In the genomic region with DNA sequence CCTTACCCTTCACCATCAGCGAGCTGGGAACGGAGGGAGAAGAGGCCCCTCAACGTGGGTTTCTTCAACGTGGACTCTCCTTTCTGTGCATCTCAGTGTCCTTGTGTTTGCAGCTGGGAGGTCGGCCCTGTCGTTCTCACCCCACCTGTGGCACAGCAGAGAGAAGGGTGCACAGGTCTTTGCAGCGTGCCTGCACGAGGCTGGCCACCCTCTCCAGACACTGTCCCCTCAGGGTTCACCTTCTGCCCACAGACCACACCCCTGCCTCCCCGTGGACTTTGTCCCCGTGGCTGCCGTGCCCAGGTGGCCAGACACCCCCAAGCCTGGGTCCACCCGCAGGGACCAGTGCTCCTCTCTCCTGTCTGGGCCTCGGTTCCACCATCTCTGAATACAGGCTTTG, we compare ENCODE assay signal across 21 cellular contexts. TPM values are rescaled to one million over a fixed set of nuclear protein-coding genes. Genes with fewer than 3 reads are reported as not detected.
A peak's percentile ranks its signal among the peaks of the same experiment; 100 is the strongest.
DNase-seq lines count a peak whose midpoint lies in the region; ATAC-seq and TF ChIP-seq lines count a peak whose summit lies in the region.
"Had no signal": no experiment of that assay in that cellular context is flagged by ENCODE, and none has a peak within 500 bp of the region (broad histone marks: within the 10 kb centered on the region; RNA-seq: fewer than 3 reads in every experiment).

No MANE protein-coding gene starts in this region.

- H3K27ac ChIP-seq in osteoblast (ENCODE audit: low read depth, low read length): no peak overlapping the region
- peak overlapping the region; percentile 62 for H3K27ac ChIP-seq in urinary bladder (ENCODE audit: low read depth)
- no peak overlapping the region for H3K27ac ChIP-seq in mesenchymal stem cell (ENCODE audit: low read length, poor library complexity, severe bottlenecking)

- H2BK12ac ChIP-seq in mesenchymal stem cell (ENCODE audit: low read length in 2 of 2): no peak overlapping the region

- H3K4me3 ChIP-seq in osteoblast (ENCODE audit: insufficient read depth, low read length) (no peak overlapping the region), urinary bladder (ENCODE audit: low read depth, low read length) (no peak overlapping the region), mesenchymal stem cell (ENCODE audit: insufficient read depth in 1 of 2, low read depth in 1 of 2, low read length in 2 of 2) (no peak overlapping the region)
- H3K4me3 ChIP-seq: tibial nerve had no signal

- no peak for TF ChIP-seq CTCF in osteoblast (IDR thresholded peaks at IDR 0.05; ENCODE audit: extremely low read depth, low read depth, low read length)

- H3K14ac ChIP-seq in mesenchymal stem cell (ENCODE audit: low read length in 2 of 2): no peak overlapping the region

- H3K27me3 ChIP-seq in osteoblast (ENCODE audit: insufficient read depth, low read length) (no peaks in the 10 kb centered on the region), mesenchymal stem cell (ENCODE audit: control insufficient read depth in 1 of 2, insufficient read depth in 1 of 2, low read length in 2 of 2) (no peaks in the 10 kb centered on the region)
- H3K27me3 ChIP-seq: tibial nerve had no signal

- H3K79me2 ChIP-seq in osteoblast (ENCODE audit: insufficient read depth, low read length): no peaks in the 10 kb centered on the region

- H3K36me3 ChIP-seq in osteoblast (ENCODE audit: insufficient read depth, low read length): no peaks in the 10 kb centered on the region
- peaks cover 1% of the 10 kb centered on the region for H3K36me3 ChIP-seq in urinary bladder (ENCODE audit: insufficient read depth)
- H3K36me3 ChIP-seq in mesenchymal stem cell (ENCODE audit: control insufficient read depth in 1 of 2, insufficient read depth in 2 of 2, low read depth in 1 of 2, low read length in 2 of 2): peaks cover 6 to 38% of the 10 kb centered on the region in 2 experiments

- no peak overlapping the region for H4K8ac ChIP-seq in mesenchymal stem cell (ENCODE audit: low read length)

- H2AFZ ChIP-seq in osteoblast (ENCODE audit: low read length): no peak overlapping the region
- H2AFZ ChIP-seq in mesenchymal stem cell (ENCODE audit: low read depth, low read length): no peak overlapping the region

- ATAC-seq in Right ventricle myocardium superior (ENCODE audit: poor library complexity): no peak
- ATAC-seq: activated CD8-positive, alpha-beta memory T cell treated with anti-CD3 and anti-CD28 coated beads, Interleukin-2, amount 10 ng/mL, durations not matched to agents 7 days and 5 days; activated naive CD4-positive, alpha-beta T cell treated with anti-CD3 and anti-CD28 coated beads, Interleukin-2, amount 50 U/mL, for 72 hours had no signal

- H2BK120ac ChIP-seq in mesenchymal stem cell (ENCODE audit: low read depth, low read length): no peak overlapping the region

- H3K4me1 ChIP-seq in osteoblast (ENCODE audit: insufficient read depth, low read length) (no peaks in the 10 kb centered on the region), urinary bladder (ENCODE audit: insufficient read depth) (no peaks in the 10 kb centered on the region), mesenchymal stem cell (ENCODE audit: control insufficient read depth, insufficient read depth, low read depth, low read length) (peaks cover 3% of the 10 kb centered on the region)
- H3K4me1 ChIP-seq: Caco-2, tibial nerve had no signal

- H2BK15ac ChIP-seq in mesenchymal stem cell (ENCODE audit: low read depth, poor library complexity, severe bottlenecking): no peak overlapping the region

- H3K4me2 ChIP-seq in osteoblast (ENCODE audit: insufficient read depth, low read length) (no peak overlapping the region), mesenchymal stem cell (ENCODE audit: low read length, poor library complexity, severe bottlenecking) (no peak overlapping the region)

- H3K9me3 ChIP-seq in osteoblast (ENCODE audit: low read depth, low read length) (no peaks in the 10 kb centered on the region), mesenchymal stem cell (ENCODE audit: control insufficient read depth, low read length) (no peaks in the 10 kb centered on the region)
- H3K9me3 ChIP-seq: Caco-2, tibial nerve had no signal

- H4K20me1 ChIP-seq in osteoblast (ENCODE audit: insufficient read depth, low read length): no peaks in the 10 kb centered on the region

- WGBS in urinary bladder: 77% methylated on average over 13 of the region's 13 CpGs
- 93% methylated on average over 13 of the region's 13 CpGs for WGBS in mesenchymal stem cell

- intact Hi-C loops in Right ventricle myocardium superior (cut with DNase I): no loop called here
- intact Hi-C loops in cardiac septum (cut with DNase I): no loop called here

- no peak overlapping the region for H3K23ac ChIP-seq in mesenchymal stem cell (ENCODE audit: low read length in 2 of 2)

- no peak overlapping the region for H3K4ac ChIP-seq in mesenchymal stem cell (ENCODE audit: low read depth in 1 of 2, low read length in 2 of 2)

- H2BK5ac ChIP-seq in mesenchymal stem cell (ENCODE audit: low read depth, low read length, poor library complexity, severe bottlenecking): no peak overlapping the region

- no peaks in the 10 kb centered on the region for H3K79me1 ChIP-seq in mesenchymal stem cell (replicated peaks; ENCODE audit: low read length, poor library complexity, severe bottlenecking)

- no peak overlapping the region for H2AK5ac ChIP-seq in mesenchymal stem cell (ENCODE audit: low read length, severe bottlenecking)

- H3K18ac ChIP-seq in mesenchymal stem cell (ENCODE audit: low read depth in 1 of 2, low read length in 2 of 2): no peak overlapping the region

- H4K91ac ChIP-seq in mesenchymal stem cell (ENCODE audit: low read length): no peak overlapping the region

- no peak overlapping the region for H3K9ac ChIP-seq in mesenchymal stem cell (ENCODE audit: low read length)

- peak; percentile 22 for DNase-seq in Right ventricle myocardium superior
- no peak for DNase-seq in cardiac septum (ENCODE audit: low spot score)
- DNase-seq in ecto neural progenitor cell (ENCODE audit: low spot score): peak; percentile 44
- peak; percentile 47 for DNase-seq in osteoblast (ENCODE audit: insufficient read length, low spot score, missing footprints)
- DNase-seq in HT-29 (ENCODE audit: low spot score): no peak
- no peak for DNase-seq in HuH-7.5 (ENCODE audit: low spot score)
- no peak for DNase-seq in mesenchymal stem cell
- DNase-seq: 8988T; activated CD4-positive, alpha-beta T cell treated with anti-CD3 and anti-CD28 coated beads, Interleukin-2, amount 10 ng/mL, durations not matched to agents 24 days and 14 days; activated CD8-positive, alpha-beta memory T cell treated with anti-CD3 and anti-CD28 coated beads, Interleukin-2, amount 10 ng/mL, durations not matched to agents 7 days and 5 days; AML-193; Caco-2; cerebellar nuclear complex; NCI-H1105 treated with DMSO at 0.1 percent for 48 hours; NCI-H2107; NK-92 treated with Interleukin-12 subunit alpha and Interleukin-12 subunit beta, amount 100 ng/mL, for 24 hours; stimulated activated CD4-positive, alpha-beta T cell treated with anti-CD3 and anti-CD28 coated beads, Interleukin-1b, Interleukin-23, amount 100 ng/mL, for 48 hours; stimulated activated naive CD4-positive, alpha-beta T cell treated with Interleukin-2 at 50 U/mL for 16 hours had no signal

RNA-seq across cellular contexts. Expression of a gene that starts 7.3 kb away (rescaled TPM):
- total RNA-seq in Right ventricle myocardium superior (34.3 TPM), cardiac septum (45.4 TPM), osteoblast (66.2 and 66.3 TPM in 2 replicates), urinary bladder (60.3 TPM)
- 73.7 TPM for polyA plus RNA-seq in urinary bladder
- 89.3 and 101 TPM in 2 replicates for total RNA-seq in HT-29 (2014; rRNA removed; shearing (Covaris generic))
- polyA plus RNA-seq in mesenchymal stem cell (2013, experiment 1 of 2): 65.7 TPM
- polyA plus RNA-seq in mesenchymal stem cell (2013, experiment 2 of 2): 65.3 TPM

RNA-seq across cellular contexts. Expression of a gene that starts 43.0 kb away (rescaled TPM):
- total RNA-seq in Right ventricle myocardium superior: 20.7 TPM
- 31.9 TPM for total RNA-seq in cardiac septum
- 8.3 and 9.1 TPM in 2 replicates for total RNA-seq in osteoblast
- 9.8 TPM for total RNA-seq in urinary bladder
- polyA plus RNA-seq in urinary bladder: 25.7 TPM
- 37.9 and 38.9 TPM in 2 replicates for total RNA-seq in HT-29 (2014; rRNA removed; shearing (Covaris generic))
- 8.5 TPM for polyA plus RNA-seq in mesenchymal stem cell (2013, experiment 1 of 2)
- 7.7 TPM for polyA plus RNA-seq in mesenchymal stem cell (2013, experiment 2 of 2)

Comparison
In these comparisons a context has a peak if more than half of its experiments do, and no peak if none do; other contexts are left out.
1. DNase-seq: peak in Right ventricle myocardium superior (single experiment), ecto neural progenitor cell (single experiment) and osteoblast (single experiment); none in cardiac septum (single experiment), HT-29 (single experiment), HuH-7.5 (single experiment) and mesenchymal stem cell (single experiment).